ENCODE assay signal across 28 cellular contexts in the genomic region with DNA sequence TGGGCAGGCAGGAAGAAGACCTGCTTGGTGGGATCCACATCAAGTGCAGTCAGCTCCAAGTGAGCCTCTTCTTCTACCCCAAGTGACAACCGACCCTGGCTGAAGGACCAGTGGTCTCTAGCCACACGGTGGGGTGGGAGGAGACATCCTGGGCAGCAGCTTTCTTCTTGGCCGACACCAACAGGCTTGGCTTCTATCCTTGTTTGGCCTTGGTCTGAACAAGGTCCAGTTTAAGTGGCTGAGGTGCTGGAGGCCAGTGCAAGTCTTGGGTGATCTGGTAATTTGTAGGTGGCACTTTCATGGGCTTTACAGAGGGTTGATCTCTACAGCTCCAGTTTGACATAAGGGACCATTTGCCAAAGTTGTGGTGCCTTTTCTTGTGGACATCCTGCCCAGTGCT.
"Had no signal": no experiment of that assay in that cellular context is flagged by ENCODE, and none has a peak within 500 bp of the region (broad histone marks: within the 10 kb centered on the region; RNA-seq: fewer than 3 reads in every experiment).

No MANE protein-coding gene starts in this region.

- H3K9me3 Mint-ChIP-seq: endodermal cell; naive B cell; natural killer cell treated with Interleukin-12 subunit alpha and Interleukin-12 subunit beta and Interleukin-15 and Interleukin-18, amount 100 ng/mL, for 72 hours; neural progenitor cell; stimulated activated effector memory CD8-positive, alpha-beta T cell treated with anti-CD3 and anti-CD28 coated beads, Interleukin-12 subunit alpha, Interleukin-12 subunit beta, amount 100 ng/mL, for 72 hours had no signal

- H3K36me3 Mint-ChIP-seq: naive B cell; natural killer cell treated with Interleukin-12 subunit alpha and Interleukin-12 subunit beta and Interleukin-15 and Interleukin-18, amount 100 ng/mL, for 72 hours; neural progenitor cell; stimulated activated effector memory CD8-positive, alpha-beta T cell treated with anti-CD3 and anti-CD28 coated beads, Interleukin-12 subunit alpha, Interleukin-12 subunit beta, amount 100 ng/mL, for 72 hours had no signal

- H3K27ac Mint-ChIP-seq: endodermal cell; natural killer cell treated with Interleukin-12 subunit alpha and Interleukin-12 subunit beta and Interleukin-15 and Interleukin-18, amount 100 ng/mL, for 72 hours; neural progenitor cell; stimulated activated effector memory CD8-positive, alpha-beta T cell treated with anti-CD3 and anti-CD28 coated beads, Interleukin-12 subunit alpha, Interleukin-12 subunit beta, amount 100 ng/mL, for 72 hours had no signal

- ATAC-seq: esophagus mucosa; gastrocnemius medialis; left cardiac atrium; left lung; lower lobe of right lung; right lobe of liver; stimulated activated effector memory CD8-positive, alpha-beta T cell treated with anti-CD3 and anti-CD28 coated beads, Interleukin-12 subunit alpha, Interleukin-12 subunit beta, amount 100 ng/mL, for 72 hours; stimulated activated naive CD8-positive, alpha-beta T cell treated with anti-CD3 and anti-CD28 coated beads, Interleukin-15, Interleukin-2, amounts not matched to agents 100 U/mL and 50 U/mL, for 24 hours had no signal

- DNase-seq: caudate nucleus; cerebellar nuclear complex; dorsolateral prefrontal cortex; effector CD4-positive, alpha-beta T cell; endodermal cell; foreskin fibroblast; gastrocnemius medialis; head of caudate nucleus; left cardiac atrium; left lung; lower lobe of right lung; naive B cell; retina; right lobe of liver; stimulated activated CD4-positive, alpha-beta T cell treated with anti-CD3 and anti-CD28 coated beads, Interleukin-12 subunit alpha, Interleukin-12 subunit beta, amount 100 ng/mL, for 4 hours; stimulated activated CD4-positive, alpha-beta T cell treated with anti-CD3 and anti-CD28 coated beads, Interleukin-1b, Interleukin-23, amount 100 ng/mL, for 48 hours; stimulated activated CD4-positive, alpha-beta T cell treated with anti-CD3 and anti-CD28 coated beads, Interleukin-4, amount 100 ng/mL, for 1 hour; stimulated activated naive CD8-positive, alpha-beta T cell treated with anti-CD3 and anti-CD28 coated beads, Interleukin-15, Interleukin-2, amounts not matched to agents 100 U/mL and 50 U/mL, for 24 hours had no signal

- H3K4me1 ChIP-seq: neural progenitor cell had no signal

- H3K4me3 Mint-ChIP-seq: endodermal cell; naive B cell; natural killer cell treated with Interleukin-12 subunit alpha and Interleukin-12 subunit beta and Interleukin-15 and Interleukin-18, amount 100 ng/mL, for 72 hours; neural progenitor cell; stimulated activated effector memory CD8-positive, alpha-beta T cell treated with anti-CD3 and anti-CD28 coated beads, Interleukin-12 subunit alpha, Interleukin-12 subunit beta, amount 100 ng/mL, for 72 hours had no signal

- H3K9me3 ChIP-seq: gastrocnemius medialis, left lung, lower lobe of right lung, right lobe of liver, thoracic aorta, tibial nerve, vagina had no signal

- H3K27me3 ChIP-seq: dorsolateral prefrontal cortex, gastrocnemius medialis, hepatocyte, neural progenitor cell, right lobe of liver, vagina had no signal

- H3K4me3 ChIP-seq: dorsolateral prefrontal cortex, gastrocnemius medialis, hepatocyte, left lung, lower lobe of right lung, neural progenitor cell, right lobe of liver, smooth muscle cell, thoracic aorta, tibial nerve, vagina had no signal

- H3K27ac ChIP-seq: dorsolateral prefrontal cortex, epithelial cell of prostate, gastrocnemius medialis, hepatocyte, left lung, lower lobe of right lung, neural progenitor cell, right lobe of liver, thoracic aorta, tibial nerve, vagina had no signal

- H3K36me3 ChIP-seq: left lung, lower lobe of right lung, neural progenitor cell, right lobe of liver, tibial nerve, vagina had no signal
